In the genomic region with DNA sequence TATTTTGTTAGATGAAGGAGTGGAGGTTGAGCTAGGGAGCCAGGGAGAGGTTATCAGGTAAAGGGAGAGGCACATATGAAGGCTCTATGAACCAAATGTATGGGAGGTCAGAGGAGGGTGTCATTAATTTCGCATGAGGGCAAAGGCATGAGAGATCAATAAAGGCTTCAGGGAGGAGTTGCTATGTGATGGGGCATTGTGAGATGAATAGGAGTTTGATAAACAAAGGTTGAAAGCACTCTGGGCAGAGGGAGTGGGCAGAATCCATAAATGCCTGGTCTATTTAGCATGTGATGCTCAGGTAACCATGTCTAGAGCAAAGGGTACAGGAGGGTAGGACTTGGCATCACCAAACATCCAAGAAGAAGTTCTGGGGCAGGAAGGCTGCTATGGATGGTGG, we compare ENCODE assay signal across 39 cellular contexts.
"Had no signal": no experiment of that assay in that cellular context is flagged by ENCODE, and none has a peak within 500 bp of the region (broad histone marks: within the 10 kb centered on the region; RNA-seq: fewer than 3 reads in every experiment).

No MANE protein-coding gene starts in this region.

- H3K4me3 Mint-ChIP-seq: activated CD4-positive, alpha-beta memory T cell treated with anti-CD3 and anti-CD28 coated beads for 36 hours; activated CD4-positive, alpha-beta T cell treated with anti-CD3 and anti-CD28 coated beads for 36 hours; activated CD8-positive, alpha-beta T cell treated with anti-CD3 and anti-CD28 coated beads for 36 hours; activated naive CD4-positive, alpha-beta T cell treated with anti-CD3 and anti-CD28 coated beads for 36 hours; activated naive CD8-positive, alpha-beta T cell treated with anti-CD3 and anti-CD28 coated beads, Interleukin-2, amount 10 ng/mL, durations not matched to agents 7 days and 5 days; activated naive CD8-positive, alpha-beta T cell treated with anti-CD3 and anti-CD28 coated beads, Interleukin-2, amount 50 U/mL, for 24 hours; activated T-cell treated with anti-CD3 and anti-CD28 coated beads, Interleukin-2, amount 50 U/mL, for 4 hours; activated T-cell treated with anti-CD3 and anti-CD28 coated beads, Interleukin-2, amount 50 U/mL, for 72 hours; activated T-helper 1 cell treated with anti-CD3 and anti-CD28 coated beads, Interleukin-12 subunit alpha, Interleukin-12 subunit beta, Interleukin-2, Interleukin-4 antibody, amounts not matched to agents 30 ng/mL and 10 ng/mL and 1 ng/mL, durations not matched to agents 14 hours and 24 hours and 36 hours; activated T-helper 17 cell treated with anti-CD3 and anti-CD28 coated beads, Interleukin-2, amount 50 U/mL, for 72 hours; brain; central memory CD8-positive, alpha-beta T cell; T-helper 1 cell treated with Interleukin-12 subunit alpha and Interleukin-12 subunit beta and Interleukin-4 antibody, amounts not matched to agents 30 μg/mL and 1 μg/mL, for 36 hours; T-helper 2 cell treated with Interferon-gamma antibody and Interleukin-4, amounts not matched to agents 5 μg/mL and 100 μg/mL, for 36 hours; WTC11 had no signal

- H3K36me3 Mint-ChIP-seq: activated CD4-positive, alpha-beta memory T cell treated with anti-CD3 and anti-CD28 coated beads for 36 hours; activated naive CD4-positive, alpha-beta T cell treated with anti-CD3 and anti-CD28 coated beads, Interleukin-2, amount 50 U/mL, for 72 hours; activated naive CD8-positive, alpha-beta T cell treated with anti-CD3 and anti-CD28 coated beads, Interleukin-2, amount 10 ng/mL, durations not matched to agents 7 days and 5 days; WTC11 had no signal

- H3K27ac ChIP-seq: ascending aorta, cardiac muscle cell, WERI-Rb-1 had no signal

- H3K4me1 Mint-ChIP-seq: activated CD4-positive, alpha-beta T cell treated with anti-CD3 and anti-CD28 coated beads for 36 hours; activated naive CD8-positive, alpha-beta T cell treated with anti-CD3 and anti-CD28 coated beads, Interleukin-2, amount 50 U/mL, for 24 hours; activated T-helper 17 cell treated with anti-CD3 and anti-CD28 coated beads, Interleukin-2, amount 50 U/mL, for 72 hours; central memory CD8-positive, alpha-beta T cell had no signal

- ATAC-seq: activated CD4-positive, alpha-beta T cell treated with anti-CD3 and anti-CD28 coated beads for 36 hours; activated CD4-positive, CD25-positive, alpha-beta regulatory T cell treated with anti-CD3 and anti-CD28 coated beads, Interleukin-2, amount 50 U/mL, for 24 hours; activated CD8-positive, alpha-beta T cell treated with anti-CD3 and anti-CD28 coated beads for 36 hours; activated naive CD4-positive, alpha-beta T cell treated with anti-CD3 and anti-CD28 coated beads, Interleukin-2, amount 50 U/mL, for 72 hours; activated naive CD8-positive, alpha-beta T cell treated with anti-CD3 and anti-CD28 coated beads, Interleukin-2, amount 50 U/mL, for 24 hours; activated T-cell treated with anti-CD3 and anti-CD28 coated beads, Interleukin-2, amount 50 U/mL, for 4 hours; activated T-cell treated with anti-CD3 and anti-CD28 coated beads, Interleukin-2, amount 50 U/mL, for 72 hours; activated T-helper 17 cell treated with anti-CD3 and anti-CD28 coated beads, Interleukin-2, amount 50 U/mL, for 72 hours; WTC11 had no signal

- H3K27ac Mint-ChIP-seq: activated CD4-positive, alpha-beta memory T cell treated with anti-CD3 and anti-CD28 coated beads for 36 hours; activated CD4-positive, alpha-beta T cell treated with anti-CD3 and anti-CD28 coated beads for 36 hours; activated CD8-positive, alpha-beta T cell treated with anti-CD3 and anti-CD28 coated beads for 36 hours; activated naive CD4-positive, alpha-beta T cell treated with anti-CD3 and anti-CD28 coated beads for 36 hours; activated naive CD4-positive, alpha-beta T cell treated with anti-CD3 and anti-CD28 coated beads, Interleukin-2, amount 50 U/mL, for 72 hours; activated naive CD8-positive, alpha-beta T cell treated with anti-CD3 and anti-CD28 coated beads, Interleukin-2, amount 10 ng/mL, durations not matched to agents 7 days and 5 days; activated naive CD8-positive, alpha-beta T cell treated with anti-CD3 and anti-CD28 coated beads, Interleukin-2, amount 50 U/mL, for 24 hours; activated T-cell treated with anti-CD3 and anti-CD28 coated beads, Interleukin-2, amount 50 U/mL, for 72 hours; activated T-helper 1 cell treated with anti-CD3 and anti-CD28 coated beads, Interleukin-12 subunit alpha, Interleukin-12 subunit beta, Interleukin-2, Interleukin-4 antibody, amounts not matched to agents 30 ng/mL and 10 ng/mL and 1 ng/mL, durations not matched to agents 14 hours and 24 hours and 36 hours; activated T-helper 17 cell treated with anti-CD3 and anti-CD28 coated beads, Interleukin-2, amount 50 U/mL, for 72 hours; T-helper 1 cell treated with Interleukin-12 subunit alpha and Interleukin-12 subunit beta and Interleukin-4 antibody, amounts not matched to agents 30 μg/mL and 1 μg/mL, for 36 hours; T-helper 2 cell treated with Interferon-gamma antibody and Interleukin-4, amounts not matched to agents 5 μg/mL and 100 μg/mL, for 36 hours; WTC11 had no signal

- H3K27me3 Mint-ChIP-seq: activated CD4-positive, alpha-beta memory T cell treated with anti-CD3 and anti-CD28 coated beads for 36 hours; activated CD4-positive, alpha-beta T cell treated with anti-CD3 and anti-CD28 coated beads for 36 hours; activated CD8-positive, alpha-beta T cell treated with anti-CD3 and anti-CD28 coated beads for 36 hours; activated naive CD8-positive, alpha-beta T cell treated with anti-CD3 and anti-CD28 coated beads, Interleukin-2, amount 50 U/mL, for 24 hours; activated T-helper 17 cell treated with anti-CD3 and anti-CD28 coated beads, Interleukin-2, amount 50 U/mL, for 72 hours; brain; central memory CD8-positive, alpha-beta T cell had no signal

- H3K9me3 Mint-ChIP-seq: activated CD4-positive, alpha-beta memory T cell treated with anti-CD3 and anti-CD28 coated beads for 36 hours; activated CD8-positive, alpha-beta T cell treated with anti-CD3 and anti-CD28 coated beads for 36 hours; activated naive CD4-positive, alpha-beta T cell treated with anti-CD3 and anti-CD28 coated beads for 36 hours; activated naive CD4-positive, alpha-beta T cell treated with anti-CD3 and anti-CD28 coated beads, Interleukin-2, amount 50 U/mL, for 72 hours; activated naive CD8-positive, alpha-beta T cell treated with anti-CD3 and anti-CD28 coated beads, Interleukin-2, amount 10 ng/mL, durations not matched to agents 7 days and 5 days; activated naive CD8-positive, alpha-beta T cell treated with anti-CD3 and anti-CD28 coated beads, Interleukin-2, amount 50 U/mL, for 24 hours; activated T-cell treated with anti-CD3 and anti-CD28 coated beads, Interleukin-2, amount 50 U/mL, for 4 hours; activated T-cell treated with anti-CD3 and anti-CD28 coated beads, Interleukin-2, amount 50 U/mL, for 72 hours; activated T-helper 1 cell treated with anti-CD3 and anti-CD28 coated beads, Interleukin-12 subunit alpha, Interleukin-12 subunit beta, Interleukin-2, Interleukin-4 antibody, amounts not matched to agents 30 ng/mL and 10 ng/mL and 1 ng/mL, durations not matched to agents 14 hours and 24 hours and 36 hours; activated T-helper 17 cell treated with anti-CD3 and anti-CD28 coated beads, Interleukin-2, amount 50 U/mL, for 72 hours; brain; central memory CD8-positive, alpha-beta T cell; T-helper 1 cell treated with Interleukin-12 subunit alpha and Interleukin-12 subunit beta and Interleukin-4 antibody, amounts not matched to agents 30 μg/mL and 1 μg/mL, for 36 hours; T-helper 2 cell treated with Interferon-gamma antibody and Interleukin-4, amounts not matched to agents 5 μg/mL and 100 μg/mL, for 36 hours; WTC11 had no signal

- DNase-seq: activated CD4-positive, alpha-beta memory T cell treated with anti-CD3 and anti-CD28 coated beads for 36 hours; activated CD4-positive, alpha-beta T cell treated with anti-CD3 and anti-CD28 coated beads for 1 hour; activated CD4-positive, alpha-beta T cell treated with anti-CD3 and anti-CD28 coated beads for 36 hours; activated CD4-positive, alpha-beta T cell treated with anti-CD3 and anti-CD28 coated beads for 48 hours; activated CD4-positive, alpha-beta T cell treated with anti-CD3 and anti-CD28 coated beads, Interleukin-2, amount 50 U/mL, for 1 hour; activated CD4-positive, alpha-beta T cell treated with anti-CD3 and anti-CD28 coated beads, Interleukin-2, amount 50 U/mL, for 4 hours; activated CD4-positive, CD25-positive, alpha-beta regulatory T cell; activated CD8-positive, alpha-beta memory T cell treated with anti-CD3 and anti-CD28 coated beads, Interleukin-2, amount 50 U/mL, for 4 hours; activated CD8-positive, alpha-beta T cell treated with anti-CD3 and anti-CD28 coated beads for 36 hours; activated effector memory CD4-positive, alpha-beta T cell treated with anti-CD3 and anti-CD28 coated beads, Interleukin-2, amount 50 U/mL, for 16 hours; activated gamma-delta T cell treated with Interleukin-2 at 50 U/mL for 16 hours; activated naive CD4-positive, alpha-beta T cell; activated naive CD4-positive, alpha-beta T cell treated with anti-CD3 and anti-CD28 coated beads for 36 hours; activated naive CD4-positive, alpha-beta T cell treated with anti-CD3 and anti-CD28 coated beads, Interleukin-2, amount 50 U/mL, for 16 hours; activated naive CD8-positive, alpha-beta T cell treated with anti-CD3 and anti-CD28 coated beads, Interleukin-2, amount 10 ng/mL, durations not matched to agents 7 days and 5 days; activated naive CD8-positive, alpha-beta T cell treated with anti-CD3 and anti-CD28 coated beads, Interleukin-2, amount 50 U/mL, for 24 hours; activated T-cell treated with anti-CD3 and anti-CD28 coated beads for 4 hours; activated T-cell treated with anti-CD3 and anti-CD28 coated beads, Interleukin-2, amount 50 U/mL, for 1 hour; activated T-cell treated with anti-CD3 and anti-CD28 coated beads, Interleukin-2, amount 50 U/mL, for 4 hours; activated T-cell treated with anti-CD3 and anti-CD28 coated beads, Interleukin-2, amount 50 U/mL, for 72 hours; amygdala; anterior cingulate cortex; caudate nucleus; cerebellar nuclear complex; T-helper 1 cell; T-helper 2 cell; T-helper 9 cell; WERI-Rb-1 had no signal
